Comparison of ENCODE assay signal across 2 cellular contexts in the genomic region with DNA sequence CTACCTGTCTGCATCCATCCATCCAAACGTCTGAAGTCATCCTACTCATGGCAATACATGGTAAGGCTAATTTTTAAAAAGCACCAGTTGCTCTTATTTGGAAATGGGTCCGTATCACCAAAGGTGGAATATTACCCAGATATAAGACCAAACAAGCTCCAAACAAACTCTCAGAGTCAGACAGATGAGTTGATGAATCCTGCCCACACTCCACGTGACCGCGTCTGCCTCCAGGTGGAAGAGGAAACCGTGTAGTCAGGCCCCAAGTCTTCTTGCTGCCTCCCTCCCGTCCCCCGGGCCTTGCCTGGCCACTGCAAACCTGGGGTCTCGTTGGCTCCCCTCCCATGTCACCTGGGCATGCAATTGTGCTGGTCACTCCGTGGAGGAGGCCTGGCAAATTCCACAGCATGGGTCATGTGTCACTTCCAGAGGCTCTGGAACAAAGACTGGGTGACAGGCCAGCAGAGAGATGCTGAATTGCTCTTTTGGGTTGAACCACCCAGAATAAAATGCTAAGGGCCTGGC.
TF ChIP-seq lines count a peak whose summit lies in the region.

No MANE protein-coding gene starts in this region.

TF ChIP-seq in GM23338, 12 proteins besides CTCF, POLR2A, EP300 and RAD21:
- no peak for TF ChIP-seq NANOG (IDR thresholded peaks at IDR 0.05; ENCODE audit: borderline replicate concordance)

TF ChIP-seq in H1, 55 proteins besides CTCF, POLR2A, EP300 and RAD21:
- TF ChIP-seq PHF8 (conservative IDR thresholded peaks at IDR 0.05; ENCODE audit: low read depth, low read length) (no peak), GABPA (IDR thresholded peaks at IDR 0.05; ENCODE audit: borderline replicate concordance, insufficient read depth, low read length) (no peak), TEAD4 (IDR thresholded peaks at IDR 0.05; ENCODE audit: low read depth, low read length) (no peak), BRCA1 (IDR thresholded peaks at IDR 0.05; ENCODE audit: low read depth, low read length) (no peak), EZH2 (IDR thresholded peaks at IDR 0.05; ENCODE audit: low read depth, low read length, severe bottlenecking) (no peak), CHD7 (IDR thresholded peaks at IDR 0.05; ENCODE audit: insufficient replicate concordance, low read length) (no peak), HDAC2 (IDR thresholded peaks at IDR 0.05; ENCODE audit: borderline replicate concordance in 1 of 2, low read depth in 2 of 2, low read length in 2 of 2) (no peak), BCL11A (IDR thresholded peaks at IDR 0.05; ENCODE audit: low read depth in 2 of 2, low read length in 2 of 2) (no peak), KDM5A (IDR thresholded peaks at IDR 0.05; ENCODE audit: low read length) (no peak), CTBP2 (IDR thresholded peaks at IDR 0.05; ENCODE audit: borderline replicate concordance, insufficient read depth, insufficient read length, low read length) (no peak), HDAC6 (IDR thresholded peaks at IDR 0.05; ENCODE audit: low read depth, low read length) (no peak), ZNF274 (IDR thresholded peaks at IDR 0.05; ENCODE audit: borderline replicate concordance, extremely low read depth, low read length) (no peak), POU5F1 (IDR thresholded peaks at IDR 0.05; ENCODE audit: low read depth, low read length) (no peak), KDM1A (IDR thresholded peaks at IDR 0.05; ENCODE audit: borderline replicate concordance, low read length) (no peak), SAP30 (IDR thresholded peaks at IDR 0.05; ENCODE audit: insufficient read depth, insufficient replicate concordance, low read length) (no peak), JUND (IDR thresholded peaks at IDR 0.05; ENCODE audit: low read length) (no peak), SIX5 (IDR thresholded peaks at IDR 0.05; ENCODE audit: low read depth, low read length) (no peak), JUN (IDR thresholded peaks at IDR 0.05; ENCODE audit: low read depth, low read length) (no peak)
